ENCODE assay signal across 7 cellular contexts in the genomic region with DNA sequence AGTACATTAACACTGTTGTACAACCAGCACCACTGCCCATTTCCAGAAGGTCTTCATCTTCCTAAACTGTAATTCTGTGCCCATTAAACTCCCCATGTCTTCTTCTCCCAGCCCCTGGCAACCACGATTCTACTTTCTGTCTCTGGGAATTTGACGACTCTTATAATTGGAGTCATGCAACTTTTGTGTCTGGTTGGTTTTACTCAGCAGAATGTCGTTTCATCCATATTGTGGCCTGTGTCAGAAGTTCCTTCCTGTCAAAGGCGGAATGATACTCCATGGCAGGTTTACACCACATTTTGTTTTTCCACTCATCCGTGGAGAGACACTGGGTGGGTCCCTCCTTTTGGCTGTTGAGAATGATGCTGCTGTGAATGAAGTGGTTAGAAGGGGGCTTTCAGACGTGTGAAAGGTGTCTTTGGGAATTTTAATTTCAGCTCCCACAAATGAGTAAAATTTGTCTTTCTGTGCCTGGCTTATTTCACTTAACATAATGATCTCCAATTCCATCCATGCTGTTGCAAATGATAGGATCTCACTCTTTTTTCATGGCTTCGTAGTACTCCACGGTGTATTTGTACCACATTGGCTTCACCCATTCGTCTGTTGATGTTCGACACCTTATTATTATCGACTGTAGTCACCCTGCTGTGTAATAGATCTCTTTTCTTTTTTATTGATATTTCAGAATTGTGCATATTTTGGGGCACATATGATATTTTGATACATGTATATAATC.
"Had no signal": no experiment of that assay in that cellular context is flagged by ENCODE, and none has a peak within 500 bp of the region (broad histone marks: within the 10 kb centered on the region; RNA-seq: fewer than 3 reads in every experiment).

No MANE protein-coding gene starts in this region.

- DNase-seq: HCEC 1CT, HFFc6 had no signal

- H3K4me3 Mint-ChIP-seq: GM23338, H9, HFFc6, IgD-negative memory B cell had no signal

- ATAC-seq: GM23338, HepG2 had no signal

- H3K27ac Mint-ChIP-seq: GM23338, H9, HFFc6, IgD-negative memory B cell had no signal

- H3K27ac ChIP-seq: HL-60 had no signal

- H3K4me3 ChIP-seq: GM23338 had no signal

- H3K9me3 Mint-ChIP-seq: GM23338, H9, HFFc6, IgD-negative memory B cell had no signal

- H3K36me3 Mint-ChIP-seq: IgD-negative memory B cell had no signal
